18 cellular contexts compared by ENCODE assay signal in the genomic region with DNA sequence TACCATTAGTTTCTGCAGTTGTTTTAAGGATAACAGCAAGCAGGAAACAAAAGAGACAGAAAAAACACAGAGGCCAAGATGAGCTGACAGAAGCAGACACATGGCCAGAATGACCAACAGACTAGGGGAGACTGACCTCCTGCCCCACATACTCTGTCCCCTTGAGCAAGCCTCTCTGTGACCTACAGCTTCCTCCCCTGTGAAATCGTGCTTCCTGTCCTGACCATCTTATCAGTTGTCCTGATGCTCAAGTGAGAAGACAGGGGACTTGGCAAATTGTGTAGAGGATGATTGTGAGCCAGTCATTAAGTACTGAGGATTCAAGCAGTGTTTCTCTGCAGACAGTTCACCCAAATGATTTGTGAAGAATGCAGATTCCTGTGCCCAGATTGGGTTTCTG.
"Had no signal": no experiment of that assay in that cellular context is flagged by ENCODE, and none has a peak within 500 bp of the region (broad histone marks: within the 10 kb centered on the region; RNA-seq: fewer than 3 reads in every experiment).

No MANE protein-coding gene starts in this region.

- H3K4me3 ChIP-seq: coronary artery, hepatocyte, lower lobe of right lung, transverse colon had no signal

- DNase-seq: activated CD4-positive, alpha-beta T cell treated with anti-CD3 and anti-CD28 coated beads for 48 hours; activated gamma-delta T cell treated with Interleukin-2 at 50 U/mL for 16 hours; activated naive CD8-positive, alpha-beta T cell treated with anti-CD3 and anti-CD28 coated beads, Interleukin-2, amount 50 U/mL, for 24 hours; activated T-cell treated with anti-CD3 and anti-CD28 coated beads, Interleukin-2, amount 50 U/mL, for 1 hour; erythroblast; lower lobe of right lung; midbrain; nucleus accumbens; stimulated activated CD4-positive, alpha-beta T cell treated with anti-CD3 and anti-CD28 coated beads, Interleukin-1b, Interleukin-23, amount 100 ng/mL, for 48 hours; stimulated activated naive CD4-positive, alpha-beta T cell; substantia nigra; T1000; transverse colon had no signal

- H3K4me1 ChIP-seq: transverse colon had no signal

- H3K9me3 ChIP-seq: lower lobe of right lung, spleen, transverse colon had no signal

- ATAC-seq: activated naive CD8-positive, alpha-beta T cell treated with anti-CD3 and anti-CD28 coated beads, Interleukin-2, amount 50 U/mL, for 24 hours; lower lobe of right lung; sciatic nerve; WTC11 had no signal

- H3K27ac Mint-ChIP-seq: activated naive CD8-positive, alpha-beta T cell treated with anti-CD3 and anti-CD28 coated beads, Interleukin-2, amount 50 U/mL, for 24 hours; WTC11 had no signal

- H3K79me2 ChIP-seq: hepatocyte had no signal

- H3K36me3 ChIP-seq: lower lobe of right lung, transverse colon had no signal

- H3K27me3 Mint-ChIP-seq: activated naive CD8-positive, alpha-beta T cell treated with anti-CD3 and anti-CD28 coated beads, Interleukin-2, amount 50 U/mL, for 24 hours had no signal

- H3K9me3 Mint-ChIP-seq: activated naive CD8-positive, alpha-beta T cell treated with anti-CD3 and anti-CD28 coated beads, Interleukin-2, amount 50 U/mL, for 24 hours; WTC11 had no signal

- H2AFZ ChIP-seq: hepatocyte had no signal

- H3K27ac ChIP-seq: coronary artery, hepatocyte, lower lobe of right lung, transverse colon had no signal

- H3K4me3 Mint-ChIP-seq: activated naive CD8-positive, alpha-beta T cell treated with anti-CD3 and anti-CD28 coated beads, Interleukin-2, amount 50 U/mL, for 24 hours; WTC11 had no signal

- H3K36me3 Mint-ChIP-seq: WTC11 had no signal

- H3K4me2 ChIP-seq: hepatocyte had no signal

- H3K27me3 ChIP-seq: hepatocyte, spleen, transverse colon had no signal
